8 cellular contexts compared by ENCODE assay signal in the genomic region with DNA sequence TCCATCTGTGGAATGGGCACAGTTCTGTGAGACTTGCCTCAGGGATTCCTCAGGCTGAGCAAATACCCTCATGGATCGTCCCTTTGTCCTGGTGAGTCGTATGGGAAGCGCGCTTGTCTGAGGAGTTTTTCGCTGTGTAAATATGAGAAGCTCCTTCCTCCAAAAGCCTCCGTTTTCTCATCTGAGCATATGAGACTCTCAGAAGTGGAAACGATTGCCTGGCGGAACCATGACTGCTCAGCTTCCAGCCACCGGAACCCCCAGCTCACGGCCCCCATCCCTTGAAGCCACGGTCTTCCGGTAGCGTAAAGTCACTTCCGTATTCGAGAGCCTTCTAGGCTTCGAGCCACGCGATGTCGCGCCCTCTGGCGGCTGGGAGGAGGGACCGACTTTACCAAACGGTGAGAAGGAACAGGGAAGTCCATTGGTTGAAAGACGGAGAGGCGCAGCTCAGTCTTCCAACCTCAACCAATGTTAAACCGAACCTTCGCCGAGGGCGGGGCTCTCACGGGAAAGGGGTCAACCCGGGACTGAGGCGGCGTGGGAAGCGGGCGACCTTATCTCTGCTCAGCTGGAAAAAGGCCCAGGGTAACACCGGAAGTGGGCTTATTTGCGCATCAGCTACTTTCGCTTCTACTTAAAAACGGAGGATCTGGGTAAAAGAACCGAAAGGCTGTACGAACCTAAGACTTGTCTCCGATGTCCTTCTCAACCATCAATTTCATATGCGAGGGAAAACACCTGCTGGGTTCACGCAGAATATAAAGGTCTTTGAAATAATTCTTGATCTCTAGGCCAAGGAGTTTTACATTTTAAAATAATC. TPM values are rescaled to one million over a fixed set of nuclear protein-coding genes. Genes with fewer than 3 reads are reported as not detected.
A peak's percentile ranks its signal among the peaks of the same experiment; 100 is the strongest.
DNase-seq lines count a peak whose midpoint lies in the region; ATAC-seq and TF ChIP-seq lines count a peak whose summit lies in the region.

No MANE protein-coding gene starts in this region.

- ATAC-seq in GM21381 (IDR thresholded peaks at IDR 0.05; ENCODE audit: unreplicated experiment), result peak; percentile 96

- H3K4me3 ChIP-seq in endodermal cell (ENCODE audit: low read length), result peak overlapping the region; percentile 77

- H3K27ac Mint-ChIP-seq in endodermal cell, result peak overlapping the region; percentile 90

- no peaks in the 10 kb centered on the region for H3K27me3 ChIP-seq in endodermal cell (ENCODE audit: control insufficient read depth, insufficient read depth, low read length, poor library complexity, severe bottlenecking)

- H3K4me3 Mint-ChIP-seq in endodermal cell, result peak overlapping the region; percentile 78

- H3K36me3 Mint-ChIP-seq in endodermal cell (ENCODE audit: low read depth), result peaks cover 6% of the 10 kb centered on the region

- H3K36me3 ChIP-seq in endodermal cell (ENCODE audit: control insufficient read depth, insufficient read depth, low read length), result no peaks in the 10 kb centered on the region

- peaks cover 8% of the 10 kb centered on the region for H3K9me3 Mint-ChIP-seq in endodermal cell

- WGBS in endodermal cell (ENCODE audit: insufficient coverage in 1 of 2, insufficient read length in 1 of 2), 2 experiments, result 62 to 69% methylated on average over 37 to 44 of the region's 44 CpGs

- H3K27ac ChIP-seq in endodermal cell (ENCODE audit: low read depth, low read length), result no peak overlapping the region

- H3K9me3 ChIP-seq in endodermal cell (ENCODE audit: control insufficient read depth, low read length), result no peaks in the 10 kb centered on the region

- DNase-seq in D341Med (ENCODE audit: low spot score), result peak; percentile 93
- DNase-seq in HUDEP-2 (lab: John Stamatoyannopoulos, UW; ENCODE audit: unreplicated experiment in 76 of 76), result peak in 75 of 76 experiments; percentile 60 to 96 (median 91)
- DNase-seq in NOMO-1 treated with dmso at 0.1 percent for 144 hours (lab: John Stamatoyannopoulos, UW; ENCODE audit: unreplicated experiment), result peak; percentile 99
- DNase-seq in activated CD8-positive, alpha-beta memory T cell treated with anti-CD3 and anti-CD28 coated beads, Interleukin-2, amount 50 U/mL, for 24 hours (ENCODE audit: extremely low read depth), result peak; percentile 99
- DNase-seq in endodermal cell, result peak; percentile 97
- DNase-seq in mesenteric fat pad (ENCODE audit: low spot score), result peak; percentile 99
- DNase-seq in stimulated activated CD8-positive, alpha-beta memory T cell treated with anti-CD3 and anti-CD28 coated beads, Interleukin-15, amount 100 ng/mL, for 24 hours (ENCODE audit: low read depth), result peak; percentile 95

- peaks cover 40% of the 10 kb centered on the region for H3K27me3 Mint-ChIP-seq in endodermal cell (ENCODE audit: insufficient read depth)

- peaks cover 4% of the 10 kb centered on the region for H3K4me1 ChIP-seq in endodermal cell (ENCODE audit: control insufficient read depth, insufficient read depth, low read length)

- H3K9ac ChIP-seq in endodermal cell (ENCODE audit: extremely low read depth, low read length, poor library complexity, severe bottlenecking), result peak overlapping the region; percentile 15

- H3K4me1 Mint-ChIP-seq in endodermal cell, result peaks cover 8% of the 10 kb centered on the region

- peak; percentile 95 for TF ChIP-seq CTCF in endodermal cell (conservative IDR thresholded peaks at IDR 0.05)

RNA-seq across cellular contexts. Expression of a gene that starts 46.3 kb away (rescaled TPM):
- total RNA-seq in endodermal cell, result 1 to 10 TPM; 1.7 to 3.0 TPM
- polyA plus RNA-seq in endodermal cell (2013, experiment 1 of 2), result 3.2 TPM
- polyA plus RNA-seq in endodermal cell (2013, experiment 2 of 2), result 4.7 TPM
- 2.1 TPM for total RNA-seq in mesenteric fat pad

RNA-seq across cellular contexts. Expression of a gene that starts 54.6 kb away (rescaled TPM):
- total RNA-seq in endodermal cell, result 1 to 10 TPM; 5.1 to 6.0 TPM
- polyA plus RNA-seq in endodermal cell (2013, experiment 1 of 2), result 9.4 TPM
- polyA plus RNA-seq in endodermal cell (2013, experiment 2 of 2), result 8.0 TPM
- total RNA-seq in mesenteric fat pad, result 4.4 TPM
